8 cellular contexts compared by ENCODE assay signal in genomic region chr4:152678841-152679240, GRCh38. TPM values are rescaled to one million over a fixed set of nuclear protein-coding genes. Genes with fewer than 3 reads are reported as not detected.
A peak's percentile ranks its signal among the peaks of the same experiment; 100 is the strongest.
DNase-seq lines count a peak whose midpoint lies in the region; ATAC-seq and TF ChIP-seq lines count a peak whose summit lies in the region.

No MANE protein-coding gene starts in this region.

- H3K79me2 ChIP-seq in GM23338 (replicated peaks; ENCODE audit: insufficient read depth), result no peaks in the 10 kb centered on the region

- CTCF ChIA-PET in CD4-positive, alpha-beta T cell (lab: Charles Lee), result interaction anchor here (1.2 to 1.6 kb wide), 4 partner anchors 13 to 178 kb away, joined by 3 to 4 read pairs (median 3); partner anchors contain the start of gene FBXW7
- CTCF ChIA-PET in activated B cell treated with CpG ODN at 0.5 μM for 24 hours (lab: Charles Lee), result interaction anchor here (0.7 to 4.3 kb wide), 5 partner anchors 35 to 224 kb away, joined by 3 to 27 read pairs (median 4); no protein-coding TSS in a partner anchor

- peak overlapping the region; percentile 86; the same call in 1 of the 2 replicates for H3K4me2 ChIP-seq in GM23338

- H3K4me3 ChIP-seq in GM23338, result peak overlapping the region; percentile 66; the same call in 1 of the 2 replicates
- H3K4me3 ChIP-seq in vagina, result peak overlapping the region in 1 of 2 donors; percentile 59

- no peak overlapping the region for H3K27ac ChIP-seq in CD4-positive, alpha-beta T cell (ENCODE audit: low read depth, low read length)
- H3K27ac ChIP-seq in GM23338 (ENCODE audit: low read depth) (no peak overlapping the region), vagina (no peak overlapping the region)

- peak overlapping the region; percentile 98 for H3K27ac Mint-ChIP-seq in CD4-positive, alpha-beta T cell
- H3K27ac Mint-ChIP-seq in GM23338 (no peak overlapping the region), activated B cell treated with CpG ODN at 0.5 μM for 24 hours (peak overlapping the region; percentile 96), immature natural killer cell (peak overlapping the region in 2 of 6 donors; percentile 61 to 88)

- no peak overlapping the region for H2AFZ ChIP-seq in GM23338

- H3K9me3 ChIP-seq in CD4-positive, alpha-beta T cell (ENCODE audit: control insufficient read depth, low read length), result no peaks in the 10 kb centered on the region
- H3K9me3 ChIP-seq in vagina, result no peaks in the 10 kb centered on the region

- H3K9me2 ChIP-seq in GM23338 (ENCODE audit: insufficient read depth), result no peaks in the 10 kb centered on the region

- peaks cover 39% of the 10 kb centered on the region for H3K4me1 ChIP-seq in GM23338 (ENCODE audit: insufficient read depth)
- H3K4me1 ChIP-seq in vagina, result peaks cover 19% of the 10 kb centered on the region

- POLR2A ChIA-PET in CD4-positive, alpha-beta T cell (lab: Charles Lee), result interaction anchor here (0.6 to 3.1 kb wide), 6 partner anchors 14 to 224 kb away, joined by 3 to 44 read pairs (median 6); partner anchors contain the start of genes ARFIP1, FBXW7 and TIGD4
- POLR2A ChIA-PET in activated B cell treated with CpG ODN at 0.5 μM for 24 hours (lab: Charles Lee), result interaction anchor here (0.7 to 10.1 kb wide), 15 partner anchors 10 to 177 kb away, joined by 3 to 152 read pairs (median 6); partner anchors contain the start of gene FBXW7

- peaks cover 31% of the 10 kb centered on the region for H3K36me3 Mint-ChIP-seq in CD4-positive, alpha-beta T cell (ENCODE audit: low read depth)
- no peaks in the 10 kb centered on the region; the same call in 2 of the 3 replicates for H3K36me3 Mint-ChIP-seq in GM23338 (ENCODE audit: low read depth)
- H3K36me3 Mint-ChIP-seq in activated B cell treated with CpG ODN at 0.5 μM for 24 hours (ENCODE audit: low read depth), result peaks cover 19% of the 10 kb centered on the region
- H3K36me3 Mint-ChIP-seq in immature natural killer cell, result no peaks in the 10 kb centered on the region

- H3F3A ChIP-seq in GM23338 (replicated peaks; ENCODE audit: low read depth), result no peaks in the 10 kb centered on the region

- DNase-seq in CD4-positive, alpha-beta T cell, result no peak
- no peak for DNase-seq in GM23338 (ENCODE audit: low spot score)
- DNase-seq in activated B cell treated with CpG ODN at 0.5 μM for 24 hours, result no peak
- no peak for DNase-seq in immature natural killer cell
- no peak for DNase-seq in GF-D8 (lab: John Stamatoyannopoulos, UW)
- no peak for DNase-seq in middle frontal gyrus (ENCODE audit: extremely low spot score, low spot score)
- DNase-seq in AG08396 (ENCODE audit: low spot score), result no peak
- DNase-seq in vagina (ENCODE audit: extremely low spot score in 2 of 2), result no peak

- H3K27me3 Mint-ChIP-seq in CD4-positive, alpha-beta T cell, result no peaks in the 10 kb centered on the region
- H3K27me3 Mint-ChIP-seq in GM23338 (ENCODE audit: insufficient read depth, low read depth, poor library complexity) (peaks cover 26% of the 10 kb centered on the region), activated B cell treated with CpG ODN at 0.5 μM for 24 hours (no peaks in the 10 kb centered on the region), immature natural killer cell (ENCODE audit: low read depth in 3 of 3) (peaks cover 1 to 10% (median 4%) of the 10 kb centered on the region in 3 donors)

- intact Hi-C loops in CD4-positive, alpha-beta T cell (cut with DNase I, micrococcal nuclease), result loop anchor here in 1 of 2 experiments (5.0 kb wide), 1 partner anchor 142 kb away; the partner anchor contains the start of gene FBXW7
- intact Hi-C loops in activated B cell treated with CpG ODN at 0.5 μM for 24 hours (cut with micrococcal nuclease) (loop anchor here (1.0 to 5.0 kb wide), 5 partner anchors 33 to 143 kb away; partner anchors contain the start of genes ARFIP1, FBXW7 and TIGD4), vagina (cut with DNase I) (no loop called here)

- H3K4me1 Mint-ChIP-seq in CD4-positive, alpha-beta T cell (ENCODE audit: low read depth), result peaks cover 52% of the 10 kb centered on the region
- H3K4me1 Mint-ChIP-seq in GM23338 (peaks cover 41% of the 10 kb centered on the region), activated B cell treated with CpG ODN at 0.5 μM for 24 hours (peaks cover 84% of the 10 kb centered on the region), immature natural killer cell (peaks cover 10 to 17% of the 10 kb centered on the region in 2 donors)

- no peak for TF ChIP-seq POLR2A in vagina (IDR thresholded peaks at IDR 0.05)

- peak overlapping the region; percentile 97 for H3K4me3 Mint-ChIP-seq in CD4-positive, alpha-beta T cell
- H3K4me3 Mint-ChIP-seq in GM23338 (no peak overlapping the region), activated B cell treated with CpG ODN at 0.5 μM for 24 hours (peak overlapping the region; percentile 95), immature natural killer cell (peak overlapping the region; percentile 83 to 94 (median 84))

- no peaks in the 10 kb centered on the region for H4K20me1 ChIP-seq in GM23338 (replicated peaks; ENCODE audit: insufficient read depth)

- TF ChIP-seq CTCF in CD4-positive, alpha-beta T cell (IDR thresholded peaks at IDR 0.05), result no peak
- TF ChIP-seq CTCF in GM23338 (conservative IDR thresholded peaks at IDR 0.05; ENCODE audit: low read depth in 2 of 2) (no peak), activated B cell treated with CpG ODN at 0.5 μM for 24 hours (IDR thresholded peaks at IDR 0.05) (no peak), vagina (IDR thresholded peaks at IDR 0.05) (no peak)

- no peaks in the 10 kb centered on the region for H3K27me3 ChIP-seq in CD4-positive, alpha-beta T cell (ENCODE audit: control insufficient read depth, insufficient read depth, low read length)
- H3K27me3 ChIP-seq in GM23338 (ENCODE audit: insufficient read depth) (peaks cover 20% of the 10 kb centered on the region), vagina (no peaks in the 10 kb centered on the region)

- no peak for ATAC-seq in CD4-positive, alpha-beta T cell (ENCODE audit: poor library complexity)
- ATAC-seq in GM23338 (peak; percentile 21), activated B cell treated with CpG ODN at 0.5 μM for 24 hours (ENCODE audit: low read depth) (no peak)

- H3K36me3 ChIP-seq in GM23338 (ENCODE audit: insufficient read depth) (no peaks in the 10 kb centered on the region), vagina (no peaks in the 10 kb centered on the region)

- no peaks in the 10 kb centered on the region for H3K9me3 Mint-ChIP-seq in CD4-positive, alpha-beta T cell
- H3K9me3 Mint-ChIP-seq in GM23338, result no peaks in the 10 kb centered on the region
- no peaks in the 10 kb centered on the region for H3K9me3 Mint-ChIP-seq in activated B cell treated with CpG ODN at 0.5 μM for 24 hours
- peaks cover 0 to 3% (median 0%) of the 10 kb centered on the region in 6 donors for H3K9me3 Mint-ChIP-seq in immature natural killer cell

TF ChIP-seq in GM23338, 12 proteins besides CTCF, POLR2A, EP300 and RAD21:
- TF ChIP-seq CREB1 (CRISPR knock-in tag; IDR thresholded peaks at IDR 0.05; ENCODE audit: low read depth), result no peak
- TF ChIP-seq ZNF114 (CRISPR knock-in tag; IDR thresholded peaks at IDR 0.05), result no peak
- TF ChIP-seq ZNF331 (CRISPR knock-in tag; IDR thresholded peaks at IDR 0.05; ENCODE audit: low read depth), result no peak

RNA-seq across cellular contexts. Expression of gene TMEM154, which starts 1.0 kb away (rescaled TPM):
- total RNA-seq in CD4-positive, alpha-beta T cell, result 10 to 100 TPM; 13.6 to 16.7 TPM
- 1.7 and 2.7 TPM in 2 replicates for total RNA-seq in GM23338 (2014; rRNA removed; shearing (Covaris generic))
- 1.0 and 1.8 TPM in 2 replicates for polyA plus RNA-seq in GM23338 (2016; fragmentation: Nextera tagmentation; extraction: Ambion mirVana)
- 47.5 and 59.9 TPM in 2 replicates for total RNA-seq in activated B cell treated with CpG ODN at 0.5 μM for 24 hours
- polyA plus RNA-seq in immature natural killer cell, result 1 to 10 TPM; 3.4 to 9.9 (median 5.0) TPM
- 33.1 TPM for total RNA-seq in vagina
